In genomic region chr21:20783611-20784010, GRCh38 we compare ENCODE assay signal across 21 cellular contexts.
DNase-seq lines count a peak whose midpoint lies in the region; ATAC-seq and TF ChIP-seq lines count a peak whose summit lies in the region.
"Had no signal": no experiment of that assay in that cellular context is flagged by ENCODE, and none has a peak within 500 bp of the region (broad histone marks: within the 10 kb centered on the region; RNA-seq: fewer than 3 reads in every experiment).

No MANE protein-coding gene starts in this region.

- DNase-seq in ELR (ENCODE audit: low read depth) (peak; percentile 19), fibroblast of pulmonary artery (ENCODE audit: low read depth) (peak; percentile 2), smooth muscle cell (lab: John Stamatoyannopoulos, UW; ENCODE audit: unreplicated experiment) (no peak), tibial artery (no peak), ascending aorta (ENCODE audit: low spot score in 2 of 2) (no peak), right cardiac atrium (no peak), EL (no peak)
- DNase-seq: CD4-positive, alpha-beta memory T cell; DMS153; HCEC 1CT; NCI-H1105; NCI-H1694; NCI-H2107; NCI-H510A treated with DMSO at 0.1 percent for 48 hours; NCI-H774; RPMI8226; SHP77 treated with DMSO at 0.1 percent for 48 hours had no signal

- no peaks in the 10 kb centered on the region for H3F3A ChIP-seq in SU-DHL-6 (ENCODE audit: insufficient read depth)
- H3F3A ChIP-seq in smooth muscle cell (ENCODE audit: low read depth): no peaks in the 10 kb centered on the region

- H3K4me2 ChIP-seq in SU-DHL-6 (ENCODE audit: low read depth, low read length, poor library complexity, severe bottlenecking): no peak overlapping the region
- H3K4me2 ChIP-seq in smooth muscle cell: peak overlapping the region; percentile 53
- H3K4me2 ChIP-seq: BLaER1, GM23338 had no signal

- H2AFZ ChIP-seq in SU-DHL-6 (ENCODE audit: low read depth, low read length, severe bottlenecking) (peak overlapping the region; percentile 20), smooth muscle cell (ENCODE audit: low read depth) (no peak overlapping the region)
- H2AFZ ChIP-seq: GM23338 had no signal

- no peak for ATAC-seq in right cardiac atrium
- ATAC-seq: GM23338 had no signal

- H3K9me3 ChIP-seq in SU-DHL-6 (ENCODE audit: insufficient read depth, low read length) (peaks cover 7% of the 10 kb centered on the region; the same call in 1 of the 2 replicates), smooth muscle cell (replicated peaks; ENCODE audit: low read depth) (no peaks in the 10 kb centered on the region), tibial artery (no peaks in the 10 kb centered on the region), ascending aorta (no peaks in the 10 kb centered on the region), right cardiac atrium (ENCODE audit: control insufficient read depth, low read length) (no peaks in the 10 kb centered on the region)

- H3K4me1 ChIP-seq in smooth muscle cell (ENCODE audit: low read depth): no peaks in the 10 kb centered on the region
- H3K4me1 ChIP-seq in tibial artery: no peaks in the 10 kb centered on the region
- H3K4me1 ChIP-seq in ascending aorta: no peaks in the 10 kb centered on the region
- no peaks in the 10 kb centered on the region for H3K4me1 ChIP-seq in right cardiac atrium (ENCODE audit: control insufficient read depth, insufficient read depth, low read length)
- H3K4me1 ChIP-seq: BLaER1 had no signal

- H3K27me3 ChIP-seq in SU-DHL-6 (ENCODE audit: low read length) (no peaks in the 10 kb centered on the region), smooth muscle cell (ENCODE audit: low read depth) (no peaks in the 10 kb centered on the region), tibial artery (no peaks in the 10 kb centered on the region), ascending aorta (no peaks in the 10 kb centered on the region), right cardiac atrium (ENCODE audit: control insufficient read depth, insufficient read depth) (no peaks in the 10 kb centered on the region)
- H3K27me3 ChIP-seq: BLaER1 had no signal

- no peaks in the 10 kb centered on the region for H4K20me1 ChIP-seq in SU-DHL-6 (ENCODE audit: low read depth, low read length)
- no peaks in the 10 kb centered on the region for H4K20me1 ChIP-seq in smooth muscle cell (ENCODE audit: low read depth)
- H4K20me1 ChIP-seq: BLaER1 had no signal

- H3K79me2 ChIP-seq in SU-DHL-6 (ENCODE audit: insufficient read depth, low read length) (no peaks in the 10 kb centered on the region), smooth muscle cell (ENCODE audit: low read depth) (no peaks in the 10 kb centered on the region)

- intact Hi-C loops in tibial artery (cut with DNase I; ENCODE audit: low total_unique reads) (no loop called here), ascending aorta (cut with DNase I) (no loop called here), right cardiac atrium (cut with DNase I) (no loop called here)

- H3K9ac ChIP-seq in SU-DHL-6 (ENCODE audit: low read length): no peak overlapping the region
- no peak overlapping the region for H3K9ac ChIP-seq in smooth muscle cell (ENCODE audit: low read depth)
- H3K9ac ChIP-seq: BLaER1 had no signal

- WGBS in smooth muscle cell (ENCODE audit: low lambda C conversion rate): 61% methylated on average over 5 of the region's 5 CpGs
- 56% methylated on average over 5 of the region's 5 CpGs for WGBS in right cardiac atrium

- H3K4me3 ChIP-seq in SU-DHL-6 (ENCODE audit: insufficient read depth, low read length, poor library complexity, severe bottlenecking): no peak overlapping the region
- H3K4me3 ChIP-seq in fibroblast of pulmonary artery (replicated peaks; ENCODE audit: low read depth, low read length): no peak overlapping the region
- H3K4me3 ChIP-seq in smooth muscle cell: no peak overlapping the region
- H3K4me3 ChIP-seq in tibial artery: no peak overlapping the region
- H3K4me3 ChIP-seq in ascending aorta: no peak overlapping the region
- H3K4me3 ChIP-seq in right cardiac atrium (ENCODE audit: low read length): no peak overlapping the region
- H3K4me3 ChIP-seq: BLaER1, GM23338 had no signal

- no peaks in the 10 kb centered on the region for H3K9me2 ChIP-seq in SU-DHL-6 (replicated peaks; ENCODE audit: insufficient read depth, low read length)

- H3K27ac ChIP-seq in SU-DHL-6 (ENCODE audit: low read depth, low read length) (no peak overlapping the region), smooth muscle cell (ENCODE audit: low read depth) (peak overlapping the region; percentile 30), tibial artery (no peak overlapping the region), ascending aorta (no peak overlapping the region), right cardiac atrium (ENCODE audit: low read length) (no peak overlapping the region)
- H3K27ac ChIP-seq: BLaER1, HL-60 had no signal

- H3K36me3 ChIP-seq in SU-DHL-6 (ENCODE audit: low read length) (no peaks in the 10 kb centered on the region), smooth muscle cell (ENCODE audit: low read depth) (no peaks in the 10 kb centered on the region), tibial artery (no peaks in the 10 kb centered on the region), ascending aorta (no peaks in the 10 kb centered on the region)
- H3K36me3 ChIP-seq: BLaER1 had no signal

- no peak for TF ChIP-seq CTCF in SU-DHL-6 (IDR thresholded peaks at IDR 0.05; ENCODE audit: insufficient read depth, low read length, poor library complexity, severe bottlenecking)
- no peak for TF ChIP-seq CTCF in fibroblast of pulmonary artery (IDR thresholded peaks at IDR 0.05; ENCODE audit: low read length, missing control alignments)
- no peak for TF ChIP-seq CTCF in smooth muscle cell (IDR thresholded peaks at IDR 0.05; ENCODE audit: borderline replicate concordance, insufficient read depth, poor library complexity, severe bottlenecking)
- TF ChIP-seq CTCF in tibial artery (IDR thresholded peaks at IDR 0.05): no peak
- no peak for TF ChIP-seq CTCF in ascending aorta (IDR thresholded peaks at IDR 0.05)

Comparison
In these comparisons a context has a peak if more than half of its experiments do, and no peak if none do; other contexts are left out.
1. DNase-seq: peak in ELR (single experiment) and fibroblast of pulmonary artery (single experiment); none in smooth muscle cell (single experiment), tibial artery (0 of 2), ascending aorta (0 of 2), right cardiac atrium (0 of 3) and EL (single experiment).